ENCODE assay signal across 17 cellular contexts in genomic region chr2:238653436-238654109, GRCh38.
"Had no signal": no experiment of that assay in that cellular context is flagged by ENCODE, and none has a peak within 500 bp of the region (broad histone marks: within the 10 kb centered on the region; RNA-seq: fewer than 3 reads in every experiment).

No MANE protein-coding gene starts in this region.

- H3K4me3 Mint-ChIP-seq: activated T-cell treated with anti-CD3 and anti-CD28 coated beads, Interleukin-2, amount 50 U/mL, for 4 hours; natural killer cell had no signal

- H3K27me3 ChIP-seq: esophagus squamous epithelium, hepatocyte, left lung, sigmoid colon, testis, upper lobe of right lung had no signal

- H3K4me1 ChIP-seq: left lung, testis, upper lobe of right lung had no signal

- DNase-seq: activated CD4-positive, CD25-positive, alpha-beta regulatory T cell treated with anti-CD3 and anti-CD28 coated beads, Interleukin-2, amount 50 U/mL, for 72 hours; activated effector memory CD4-positive, alpha-beta T cell treated with anti-CD3 and anti-CD28 coated beads, Interleukin-2, amount 50 U/mL, for 16 hours; activated T-cell treated with anti-CD3 and anti-CD28 coated beads, Interleukin-2, amount 50 U/mL, for 4 hours; esophagus squamous epithelium; left lung; mesendoderm; natural killer cell; psoas muscle; sigmoid colon; stimulated activated CD4-positive, alpha-beta T cell treated with anti-CD3 and anti-CD28 coated beads, Interleukin-12 subunit alpha, Interleukin-12 subunit beta, amount 100 ng/mL, for 4 hours; stimulated activated CD4-positive, alpha-beta T cell treated with anti-CD3 and anti-CD28 coated beads, Interleukin-2, amount 100 ng/mL, for 24 hours; stomach; testis; upper lobe of right lung had no signal

- H3K27ac ChIP-seq: esophagus squamous epithelium, hepatocyte, left lung, psoas muscle, sigmoid colon, stomach, testis, upper lobe of right lung had no signal

- H3K36me3 ChIP-seq: esophagus squamous epithelium, left lung, sigmoid colon, stomach, upper lobe of right lung had no signal

- H3K4me3 ChIP-seq: esophagus squamous epithelium, hepatocyte, left lung, psoas muscle, sigmoid colon, stomach, testis, upper lobe of right lung had no signal

- H3K9me3 Mint-ChIP-seq: activated naive CD4-positive, alpha-beta T cell treated with anti-CD3 and anti-CD28 coated beads, Interleukin-2, amount 50 U/mL, for 72 hours; activated T-cell treated with anti-CD3 and anti-CD28 coated beads, Interleukin-2, amount 50 U/mL, for 4 hours; natural killer cell had no signal

- FAIRE-seq: keratinocyte had no signal

- H3K4me1 Mint-ChIP-seq: natural killer cell had no signal

- ATAC-seq: activated naive CD4-positive, alpha-beta T cell treated with anti-CD3 and anti-CD28 coated beads, Interleukin-2, amount 50 U/mL, for 72 hours; activated T-cell treated with anti-CD3 and anti-CD28 coated beads, Interleukin-2, amount 50 U/mL, for 4 hours; left lung; natural killer cell; psoas muscle; upper lobe of right lung had no signal

- H3K9me3 ChIP-seq: esophagus squamous epithelium, left lung, psoas muscle, sigmoid colon, stomach, testis, upper lobe of right lung had no signal

- H3K27ac Mint-ChIP-seq: activated naive CD4-positive, alpha-beta T cell treated with anti-CD3 and anti-CD28 coated beads, Interleukin-2, amount 50 U/mL, for 72 hours; natural killer cell had no signal

- H3K36me3 Mint-ChIP-seq: activated naive CD4-positive, alpha-beta T cell treated with anti-CD3 and anti-CD28 coated beads, Interleukin-2, amount 50 U/mL, for 72 hours; natural killer cell had no signal
